9 cellular contexts compared by ENCODE assay signal in genomic region chr6:90008908-90009501, GRCh38.
A peak's percentile ranks its signal among the peaks of the same experiment; 100 is the strongest.
DNase-seq lines count a peak whose midpoint lies in the region; ATAC-seq and TF ChIP-seq lines count a peak whose summit lies in the region.
"Had no signal": no experiment of that assay in that cellular context is flagged by ENCODE, and none has a peak within 500 bp of the region (broad histone marks: within the 10 kb centered on the region; RNA-seq: fewer than 3 reads in every experiment).

No MANE protein-coding gene starts in this region.

- no peaks in the 10 kb centered on the region for H3K27me3 Mint-ChIP-seq in activated naive CD8-positive, alpha-beta T cell treated with anti-CD3 and anti-CD28 coated beads for 36 hours
- H3K27me3 Mint-ChIP-seq in naive thymus-derived CD4-positive, alpha-beta T cell = no peaks in the 10 kb centered on the region

- H3K9me3 ChIP-seq in naive thymus-derived CD4-positive, alpha-beta T cell (ENCODE audit: control insufficient read depth in 2 of 3, low read length in 3 of 3) = no peaks in the 10 kb centered on the region
- H3K9me3 ChIP-seq in right lobe of liver = no peaks in the 10 kb centered on the region
- H3K9me3 ChIP-seq in MG63 = no peaks in the 10 kb centered on the region

- H3K4me3 Mint-ChIP-seq in activated naive CD8-positive, alpha-beta T cell treated with anti-CD3 and anti-CD28 coated beads for 36 hours = no peak overlapping the region
- H3K4me3 Mint-ChIP-seq in naive thymus-derived CD4-positive, alpha-beta T cell = peak overlapping the region in 1 of 10 donors; percentile 66

- CTCF ChIA-PET in naive thymus-derived CD4-positive, alpha-beta T cell (lab: Charles Lee) = interaction anchor here (1.1 to 1.2 kb wide), 2 partner anchors 10 to 39 kb away, joined by 3 to 4 read pairs; no protein-coding TSS in a partner anchor

- peaks cover 60% of the 10 kb centered on the region for H3K36me3 Mint-ChIP-seq in activated naive CD8-positive, alpha-beta T cell treated with anti-CD3 and anti-CD28 coated beads for 36 hours
- peaks cover 12 to 48% (median 37%) of the 10 kb centered on the region in 5 donors for H3K36me3 Mint-ChIP-seq in naive thymus-derived CD4-positive, alpha-beta T cell

- no peak overlapping the region for H3K4me3 ChIP-seq in naive thymus-derived CD4-positive, alpha-beta T cell (ENCODE audit: low read length)
- H3K4me3 ChIP-seq in right lobe of liver (no peak overlapping the region), MG63 (no peak overlapping the region)

- H3K4me1 Mint-ChIP-seq in activated naive CD8-positive, alpha-beta T cell treated with anti-CD3 and anti-CD28 coated beads for 36 hours = peaks cover 61% of the 10 kb centered on the region
- H3K4me1 Mint-ChIP-seq in naive thymus-derived CD4-positive, alpha-beta T cell = peaks cover 9 to 53% (median 41%) of the 10 kb centered on the region in 7 donors

- WGBS in right lobe of liver (ENCODE audit: insufficient coverage, low coverage, low lambda C conversion rate, missing lambda C conversion rate) = 60% methylated on average over 1 of the region's 1 CpG

- TF ChIP-seq POLR2A in right lobe of liver (IDR thresholded peaks at IDR 0.05) = no peak

- intact Hi-C loops in naive thymus-derived CD4-positive, alpha-beta T cell (cut with micrococcal nuclease) = no loop called here
- intact Hi-C loops in right lobe of liver (cut with DNase I) = no loop called here

- ATAC-seq in GM18907 (IDR thresholded peaks at IDR 0.05; ENCODE audit: unreplicated experiment) (peak; percentile 27), HG03280 (IDR thresholded peaks at IDR 0.05; ENCODE audit: unreplicated experiment) (peak; percentile 21), right lobe of liver (no peak), HG02970 (IDR thresholded peaks at IDR 0.05; ENCODE audit: low FRiP score, unreplicated experiment) (no peak)
- ATAC-seq in naive thymus-derived CD4-positive, alpha-beta T cell = no peak

- POLR2A ChIA-PET in naive thymus-derived CD4-positive, alpha-beta T cell (lab: Charles Lee) = interaction anchor here (0.8 kb wide), 1 partner anchor 10 kb away, joined by 3 read pairs; no protein-coding TSS in a partner anchor

- peaks cover 0 to 10% of the 10 kb centered on the region in 2 donors for H3K4me1 ChIP-seq in naive thymus-derived CD4-positive, alpha-beta T cell (ENCODE audit: control insufficient read depth in 2 of 2, insufficient read depth in 2 of 2, low read length in 2 of 2)
- no peaks in the 10 kb centered on the region for H3K4me1 ChIP-seq in right lobe of liver

- no peak for TF ChIP-seq CTCF in right lobe of liver (IDR thresholded peaks at IDR 0.05)

- peaks cover 5% of the 10 kb centered on the region for H3K9me3 Mint-ChIP-seq in activated naive CD8-positive, alpha-beta T cell treated with anti-CD3 and anti-CD28 coated beads for 36 hours
- peaks cover 0 to 2% (median 0%) of the 10 kb centered on the region in 11 donors for H3K9me3 Mint-ChIP-seq in naive thymus-derived CD4-positive, alpha-beta T cell

- DNase-seq in activated naive CD8-positive, alpha-beta T cell treated with anti-CD3 and anti-CD28 coated beads for 36 hours = no peak
- DNase-seq in naive thymus-derived CD4-positive, alpha-beta T cell = no peak
- no peak for DNase-seq in NCI-H69 (lab: John Stamatoyannopoulos, UW)
- DNase-seq in right lobe of liver = no peak
- no peak for DNase-seq in MG63
- DNase-seq: NCI-H2029 treated with DMSO at 0.1 percent for 48 hours had no signal

- peaks cover 0 to 50% (median 11%) of the 10 kb centered on the region in 3 experiments for H3K36me3 ChIP-seq in naive thymus-derived CD4-positive, alpha-beta T cell (ENCODE audit: control insufficient read depth in 2 of 3, insufficient read depth in 3 of 3, low read length in 3 of 3)
- H3K36me3 ChIP-seq in right lobe of liver = no peaks in the 10 kb centered on the region
- no peaks in the 10 kb centered on the region for H3K36me3 ChIP-seq in MG63

- peak overlapping the region; percentile 79 for H3K27ac Mint-ChIP-seq in activated naive CD8-positive, alpha-beta T cell treated with anti-CD3 and anti-CD28 coated beads for 36 hours
- H3K27ac Mint-ChIP-seq in naive thymus-derived CD4-positive, alpha-beta T cell = peak overlapping the region; percentile 10 to 76 (median 62)

- no peak overlapping the region for H3K27ac ChIP-seq in naive thymus-derived CD4-positive, alpha-beta T cell (ENCODE audit: low read depth, low read length)
- no peak overlapping the region for H3K27ac ChIP-seq in right lobe of liver

- H3K27me3 ChIP-seq in naive thymus-derived CD4-positive, alpha-beta T cell (ENCODE audit: control insufficient read depth in 2 of 2, insufficient read depth in 2 of 2, low read length in 2 of 2) = no peaks in the 10 kb centered on the region
- H3K27me3 ChIP-seq in right lobe of liver (no peaks in the 10 kb centered on the region), MG63 (no peaks in the 10 kb centered on the region)

Comparison
In these comparisons a context has a peak if more than half of its experiments do, and no peak if none do; other contexts are left out.
1. ATAC-seq: peak in GM18907 (single experiment) and HG03280 (single experiment); none in naive thymus-derived CD4-positive, alpha-beta T cell (single experiment), right lobe of liver (0 of 4) and HG02970 (single experiment).